Comparison of ENCODE assay signal across 1 cellular context in the genomic region with DNA sequence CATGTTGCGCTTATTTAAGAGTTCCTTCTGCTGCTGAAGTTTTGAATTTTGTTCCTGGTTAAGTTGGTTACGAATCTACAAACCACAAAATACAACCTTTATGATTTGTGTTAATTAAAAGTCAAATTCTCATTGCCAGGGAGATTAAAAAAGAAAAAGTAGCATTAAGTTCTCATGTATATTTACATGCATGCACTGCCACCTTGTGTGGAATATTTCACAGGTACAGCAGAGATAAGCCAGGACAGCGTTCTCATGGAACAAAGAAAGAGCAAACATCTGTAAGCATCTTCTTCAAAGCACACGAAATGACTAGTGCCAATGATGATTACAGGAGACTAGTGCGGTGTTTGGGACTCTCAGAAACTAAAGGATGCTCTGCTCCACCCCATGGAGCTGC.
TF ChIP-seq lines count a peak whose summit lies in the region.

No MANE protein-coding gene starts in this region.

TF ChIP-seq in K562, 482 proteins besides CTCF, POLR2A, EP300 and RAD21:
- TF ChIP-seq, protein P1, sequence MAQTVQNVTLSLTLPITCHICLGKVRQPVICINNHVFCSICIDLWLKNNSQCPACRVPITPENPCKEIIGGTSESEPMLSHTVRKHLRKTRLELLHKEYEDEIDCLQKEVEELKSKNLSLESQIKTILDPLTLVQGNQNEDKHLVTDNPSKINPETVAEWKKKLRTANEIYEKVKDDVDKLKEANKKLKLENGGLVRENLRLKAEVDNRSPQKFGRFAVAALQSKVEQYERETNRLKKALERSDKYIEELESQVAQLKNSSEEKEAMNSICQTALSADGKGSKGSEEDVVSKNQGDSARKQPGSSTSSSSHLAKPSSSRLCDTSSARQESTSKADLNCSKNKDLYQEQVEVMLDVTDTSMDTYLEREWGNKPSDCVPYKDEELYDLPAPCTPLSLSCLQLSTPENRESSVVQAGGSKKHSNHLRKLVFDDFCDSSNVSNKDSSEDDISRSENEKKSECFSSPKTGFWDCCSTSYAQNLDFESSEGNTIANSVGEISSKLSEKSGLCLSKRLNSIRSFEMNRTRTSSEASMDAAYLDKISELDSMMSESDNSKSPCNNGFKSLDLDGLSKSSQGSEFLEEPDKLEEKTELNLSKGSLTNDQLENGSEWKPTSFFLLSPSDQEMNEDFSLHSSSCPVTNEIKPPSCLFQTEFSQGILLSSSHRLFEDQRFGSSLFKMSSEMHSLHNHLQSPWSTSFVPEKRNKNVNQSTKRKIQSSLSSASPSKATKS (CRISPR knock-in tag; IDR thresholded peaks at IDR 0.05), result no peak
- TF ChIP-seq FOXJ2 (tag; IDR thresholded peaks at IDR 0.05), result no peak
- TF ChIP-seq, protein P2, sequence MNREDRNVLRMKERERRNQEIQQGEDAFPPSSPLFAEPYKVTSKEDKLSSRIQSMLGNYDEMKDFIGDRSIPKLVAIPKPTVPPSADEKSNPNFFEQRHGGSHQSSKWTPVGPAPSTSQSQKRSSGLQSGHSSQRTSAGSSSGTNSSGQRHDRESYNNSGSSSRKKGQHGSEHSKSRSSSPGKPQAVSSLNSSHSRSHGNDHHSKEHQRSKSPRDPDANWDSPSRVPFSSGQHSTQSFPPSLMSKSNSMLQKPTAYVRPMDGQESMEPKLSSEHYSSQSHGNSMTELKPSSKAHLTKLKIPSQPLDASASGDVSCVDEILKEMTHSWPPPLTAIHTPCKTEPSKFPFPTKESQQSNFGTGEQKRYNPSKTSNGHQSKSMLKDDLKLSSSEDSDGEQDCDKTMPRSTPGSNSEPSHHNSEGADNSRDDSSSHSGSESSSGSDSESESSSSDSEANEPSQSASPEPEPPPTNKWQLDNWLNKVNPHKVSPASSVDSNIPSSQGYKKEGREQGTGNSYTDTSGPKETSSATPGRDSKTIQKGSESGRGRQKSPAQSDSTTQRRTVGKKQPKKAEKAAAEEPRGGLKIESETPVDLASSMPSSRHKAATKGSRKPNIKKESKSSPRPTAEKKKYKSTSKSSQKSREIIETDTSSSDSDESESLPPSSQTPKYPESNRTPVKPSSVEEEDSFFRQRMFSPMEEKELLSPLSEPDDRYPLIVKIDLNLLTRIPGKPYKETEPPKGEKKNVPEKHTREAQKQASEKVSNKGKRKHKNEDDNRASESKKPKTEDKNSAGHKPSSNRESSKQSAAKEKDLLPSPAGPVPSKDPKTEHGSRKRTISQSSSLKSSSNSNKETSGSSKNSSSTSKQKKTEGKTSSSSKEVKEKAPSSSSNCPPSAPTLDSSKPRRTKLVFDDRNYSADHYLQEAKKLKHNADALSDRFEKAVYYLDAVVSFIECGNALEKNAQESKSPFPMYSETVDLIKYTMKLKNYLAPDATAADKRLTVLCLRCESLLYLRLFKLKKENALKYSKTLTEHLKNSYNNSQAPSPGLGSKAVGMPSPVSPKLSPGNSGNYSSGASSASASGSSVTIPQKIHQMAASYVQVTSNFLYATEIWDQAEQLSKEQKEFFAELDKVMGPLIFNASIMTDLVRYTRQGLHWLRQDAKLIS (CRISPR knock-in tag; IDR thresholded peaks at IDR 0.05), result no peak
- no peak for TF ChIP-seq TRIM28 (IDR thresholded peaks at IDR 0.05)
- TF ChIP-seq ZNF212 (CRISPR knock-in tag; IDR thresholded peaks at IDR 0.05), result no peak
- no peak for TF ChIP-seq TAL1 (IDR thresholded peaks at IDR 0.05)
- TF ChIP-seq, protein P3, sequence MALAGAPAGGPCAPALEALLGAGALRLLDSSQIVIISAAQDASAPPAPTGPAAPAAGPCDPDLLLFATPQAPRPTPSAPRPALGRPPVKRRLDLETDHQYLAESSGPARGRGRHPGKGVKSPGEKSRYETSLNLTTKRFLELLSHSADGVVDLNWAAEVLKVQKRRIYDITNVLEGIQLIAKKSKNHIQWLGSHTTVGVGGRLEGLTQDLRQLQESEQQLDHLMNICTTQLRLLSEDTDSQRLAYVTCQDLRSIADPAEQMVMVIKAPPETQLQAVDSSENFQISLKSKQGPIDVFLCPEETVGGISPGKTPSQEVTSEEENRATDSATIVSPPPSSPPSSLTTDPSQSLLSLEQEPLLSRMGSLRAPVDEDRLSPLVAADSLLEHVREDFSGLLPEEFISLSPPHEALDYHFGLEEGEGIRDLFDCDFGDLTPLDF (CRISPR knock-in tag; IDR thresholded peaks at IDR 0.05), result no peak
- no peak for TF ChIP-seq HDAC8 (tag; IDR thresholded peaks at IDR 0.05)
- TF ChIP-seq, protein P4, sequence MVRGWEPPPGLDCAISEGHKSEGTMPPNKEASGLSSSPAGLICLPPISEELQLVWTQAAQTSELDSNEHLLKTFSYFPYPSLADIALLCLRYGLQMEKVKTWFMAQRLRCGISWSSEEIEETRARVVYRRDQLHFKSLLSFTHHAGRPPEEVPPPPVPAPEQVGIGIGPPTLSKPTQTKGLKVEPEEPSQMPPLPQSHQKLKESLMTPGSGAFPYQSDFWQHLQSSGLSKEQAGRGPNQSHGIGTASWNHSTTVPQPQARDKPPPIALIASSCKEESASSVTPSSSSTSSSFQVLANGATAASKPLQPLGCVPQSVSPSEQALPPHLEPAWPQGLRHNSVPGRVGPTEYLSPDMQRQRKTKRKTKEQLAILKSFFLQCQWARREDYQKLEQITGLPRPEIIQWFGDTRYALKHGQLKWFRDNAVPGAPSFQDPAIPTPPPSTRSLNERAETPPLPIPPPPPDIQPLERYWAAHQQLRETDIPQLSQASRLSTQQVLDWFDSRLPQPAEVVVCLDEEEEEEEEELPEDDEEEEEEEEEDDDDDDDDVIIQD (CRISPR knock-in tag; IDR thresholded peaks at IDR 0.05), result no peak
- no peak for TF ChIP-seq MCM3 (IDR thresholded peaks at IDR 0.05)
- no peak for TF ChIP-seq POLR2B (IDR thresholded peaks at IDR 0.05; ENCODE audit: low read depth, partially characterized antibody)
- TF ChIP-seq DACH1 (IDR thresholded peaks at IDR 0.05; ENCODE audit: partially characterized antibody), result no peak
- TF ChIP-seq, protein P5, sequence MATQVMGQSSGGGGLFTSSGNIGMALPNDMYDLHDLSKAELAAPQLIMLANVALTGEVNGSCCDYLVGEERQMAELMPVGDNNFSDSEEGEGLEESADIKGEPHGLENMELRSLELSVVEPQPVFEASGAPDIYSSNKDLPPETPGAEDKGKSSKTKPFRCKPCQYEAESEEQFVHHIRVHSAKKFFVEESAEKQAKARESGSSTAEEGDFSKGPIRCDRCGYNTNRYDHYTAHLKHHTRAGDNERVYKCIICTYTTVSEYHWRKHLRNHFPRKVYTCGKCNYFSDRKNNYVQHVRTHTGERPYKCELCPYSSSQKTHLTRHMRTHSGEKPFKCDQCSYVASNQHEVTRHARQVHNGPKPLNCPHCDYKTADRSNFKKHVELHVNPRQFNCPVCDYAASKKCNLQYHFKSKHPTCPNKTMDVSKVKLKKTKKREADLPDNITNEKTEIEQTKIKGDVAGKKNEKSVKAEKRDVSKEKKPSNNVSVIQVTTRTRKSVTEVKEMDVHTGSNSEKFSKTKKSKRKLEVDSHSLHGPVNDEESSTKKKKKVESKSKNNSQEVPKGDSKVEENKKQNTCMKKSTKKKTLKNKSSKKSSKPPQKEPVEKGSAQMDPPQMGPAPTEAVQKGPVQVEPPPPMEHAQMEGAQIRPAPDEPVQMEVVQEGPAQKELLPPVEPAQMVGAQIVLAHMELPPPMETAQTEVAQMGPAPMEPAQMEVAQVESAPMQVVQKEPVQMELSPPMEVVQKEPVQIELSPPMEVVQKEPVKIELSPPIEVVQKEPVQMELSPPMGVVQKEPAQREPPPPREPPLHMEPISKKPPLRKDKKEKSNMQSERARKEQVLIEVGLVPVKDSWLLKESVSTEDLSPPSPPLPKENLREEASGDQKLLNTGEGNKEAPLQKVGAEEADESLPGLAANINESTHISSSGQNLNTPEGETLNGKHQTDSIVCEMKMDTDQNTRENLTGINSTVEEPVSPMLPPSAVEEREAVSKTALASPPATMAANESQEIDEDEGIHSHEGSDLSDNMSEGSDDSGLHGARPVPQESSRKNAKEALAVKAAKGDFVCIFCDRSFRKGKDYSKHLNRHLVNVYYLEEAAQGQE (CRISPR knock-in tag; IDR thresholded peaks at IDR 0.05; ENCODE audit: low read depth), result no peak
- no peak for TF ChIP-seq NELFE (IDR thresholded peaks at IDR 0.05; ENCODE audit: insufficient read depth, insufficient read length)
TF ChIP-seq in K562: peak in this region for 0.
